32 cellular contexts compared by ENCODE assay signal in genomic region chr1:197336571-197336970, GRCh38.
"Had no signal": no experiment of that assay in that cellular context is flagged by ENCODE, and none has a peak within 500 bp of the region (broad histone marks: within the 10 kb centered on the region; RNA-seq: fewer than 3 reads in every experiment).

No MANE protein-coding gene starts in this region.

- H3K4me1 ChIP-seq: adrenal gland, Peyer's patch had no signal

- H3K27me3 ChIP-seq: adrenal gland, Peyer's patch had no signal

- H3K36me3 ChIP-seq: adrenal gland, Peyer's patch had no signal

- H3K4me3 ChIP-seq: adrenal gland, Peyer's patch had no signal

- H3K27ac ChIP-seq: adrenal gland, Peyer's patch, VCaP had no signal

- DNase-seq: activated B cell treated with CpG ODN at 0.5 μM for 24 hours; activated CD4-positive, alpha-beta memory T cell treated with anti-CD3 and anti-CD28 coated beads for 36 hours; activated CD4-positive, alpha-beta T cell treated with anti-CD3 and anti-CD28 coated beads for 4 hours; activated CD4-positive, alpha-beta T cell treated with anti-CD3 and anti-CD28 coated beads, Interleukin-2, amount 50 U/mL, for 1 hour; activated CD4-positive, CD25-positive, alpha-beta regulatory T cell treated with anti-CD3 and anti-CD28 coated beads, Interleukin-2, amount 50 U/mL, for 72 hours; activated CD8-positive, alpha-beta memory T cell treated with anti-CD3 and anti-CD28 coated beads, Interleukin-2, amount 50 U/mL, for 4 hours; activated gamma-delta T cell treated with Interleukin-2 at 50 U/mL for 16 hours; activated naive CD4-positive, alpha-beta T cell treated with anti-CD3 and anti-CD28 coated beads for 36 hours; activated T-cell treated with anti-CD3 and anti-CD28 coated beads for 4 hours; activated T-cell treated with anti-CD3 and anti-CD28 coated beads, Interleukin-2, amount 50 U/mL, for 4 hours; adrenal gland; caudate nucleus; cerebellar nuclear complex; Kasumi-1; KG1; NCI-H1048; NCI-H1105 treated with DMSO at 0.1 percent for 48 hours; NCI-H1436; NCI-H1694; NCI-H1930; NCI-H2081 treated with DMSO at 0.1 percent for 48 hours; NCI-H510A; NCI-H526; NK-92 treated with Interleukin-12 subunit alpha and Interleukin-12 subunit beta, amount 100 ng/mL, for 24 hours; PC-3; Peyer's patch; RPMI8226; SHP77 treated with DMSO at 0.1 percent for 48 hours; T-helper 1 cell; T-helper 2 cell; T-helper 9 cell had no signal

- H3K9me3 ChIP-seq: adrenal gland, Peyer's patch had no signal
